9 cellular contexts compared by ENCODE assay signal in genomic region chr2:46645681-46646162, GRCh38. TPM values are rescaled to one million over a fixed set of nuclear protein-coding genes. Genes with fewer than 3 reads are reported as not detected.
DNase-seq lines count a peak whose midpoint lies in the region; ATAC-seq and TF ChIP-seq lines count a peak whose summit lies in the region.
"Had no signal": no experiment of that assay in that cellular context is flagged by ENCODE, and none has a peak within 500 bp of the region (broad histone marks: within the 10 kb centered on the region; RNA-seq: fewer than 3 reads in every experiment).

No MANE protein-coding gene starts in this region.

- DNase-seq in GM03348 (ENCODE audit: low spot score) (peak; percentile 81), RWPE1 (ENCODE audit: low spot score) (peak; percentile 91), foreskin fibroblast (peak; percentile 86 to 87), skeletal muscle cell (ENCODE audit: low read depth) (peak; percentile 90), immature natural killer cell (no peak), NCI-H345 (lab: John Stamatoyannopoulos, UW) (no peak), SK-N-DZ (ENCODE audit: low spot score) (no peak)
- DNase-seq: occipital lobe had no signal

- H3K4me3 ChIP-seq in foreskin fibroblast (ENCODE audit: low read depth in 1 of 2, low read length in 2 of 2): no peak overlapping the region
- no peak overlapping the region for H3K4me3 ChIP-seq in skeletal muscle cell (ENCODE audit: low read depth, low read length)

- POLR2A ChIA-PET in RWPE1 (lab: Yijun Ruan, JAX; ENCODE audit: low non-redundant PET): interaction anchor here (0.5 kb wide), 1 partner anchor 19 kb away, joined by 4 read pairs; no protein-coding TSS in a partner anchor

- peaks cover 1 to 19% (median 9%) of the 10 kb centered on the region in 6 donors for H3K9me3 Mint-ChIP-seq in immature natural killer cell

- no peaks in the 10 kb centered on the region for H3K4me1 Mint-ChIP-seq in immature natural killer cell

- CTCF ChIA-PET in RWPE1 (lab: Yijun Ruan, JAX): interaction anchor here (0.5 to 1.1 kb wide), 3 partner anchors 11 to 681 kb away, joined by 3 read pairs; no protein-coding TSS in a partner anchor

- H3K36me3 Mint-ChIP-seq in immature natural killer cell: peaks cover 18 to 29% (median 23%) of the 10 kb centered on the region in 3 donors

- TF ChIP-seq CTCF in RWPE1 (conservative IDR thresholded peaks at IDR 0.05; ENCODE audit: low read depth) (no peak), foreskin fibroblast (IDR thresholded peaks at IDR 0.05; ENCODE audit: low read depth, low read length) (no peak)

- ATAC-seq in GM18520 (IDR thresholded peaks at IDR 0.05; ENCODE audit: unreplicated experiment): no peak

- H3K27me3 Mint-ChIP-seq in immature natural killer cell (ENCODE audit: low read depth in 3 of 3): peaks cover 0 to 6% (median 0%) of the 10 kb centered on the region in 3 donors

- peak overlapping the region; percentile 88 for H3K27ac ChIP-seq in RWPE1

- H3K4me3 Mint-ChIP-seq in immature natural killer cell: no peak overlapping the region

- H3K27ac Mint-ChIP-seq in immature natural killer cell: peak overlapping the region in 1 of 6 donors; percentile 23

RNA-seq across cellular contexts. Expression of gene CRIPT, which starts 28.7 kb away (rescaled TPM):
- 10 to 100 TPM in 2 of 3 donors, 1 to 10 TPM in 1; 9.7 to 18.9 (median 16.2) TPM for polyA plus RNA-seq in immature natural killer cell
- polyA plus RNA-seq in SK-N-DZ (2014; cell fraction: cytosol; rRNA removed): 21.3 and 25.9 TPM in 2 replicates
- polyA plus RNA-seq in SK-N-DZ (2014; cell fraction: nucleus; rRNA removed): 13.5 and 15.0 TPM in 2 replicates

RNA-seq across cellular contexts. Expression of gene PIGF, which starts 28.9 kb away (rescaled TPM):
- 10 to 100 TPM; 10.8 to 17.9 (median 15.3) TPM for polyA plus RNA-seq in immature natural killer cell
- 25.1 and 26.8 TPM in 2 replicates for polyA plus RNA-seq in SK-N-DZ (2014; cell fraction: cytosol; rRNA removed)
- 40.0 and 43.9 TPM in 2 replicates for polyA plus RNA-seq in SK-N-DZ (2014; cell fraction: nucleus; rRNA removed)

RNA-seq across cellular contexts. Expression of gene SOCS5, which starts 53.4 kb away (rescaled TPM):
- 1 to 10 TPM; 3.9 to 6.4 (median 5.4) TPM for polyA plus RNA-seq in immature natural killer cell
- polyA plus RNA-seq in SK-N-DZ (2014; cell fraction: cytosol; rRNA removed): 6.6 and 7.4 TPM in 2 replicates
- 5.5 and 5.8 TPM in 2 replicates for polyA plus RNA-seq in SK-N-DZ (2014; cell fraction: nucleus; rRNA removed)

Comparison
In these comparisons a context has a peak if more than half of its experiments do, and no peak if none do; other contexts are left out.
1. DNase-seq: peak in GM03348 (single experiment), RWPE1 (single experiment), foreskin fibroblast (2 of 2) and skeletal muscle cell (single experiment); none in immature natural killer cell (0 of 3), NCI-H345 (single experiment) and SK-N-DZ (single experiment).